10 cellular contexts compared by ENCODE assay signal in genomic region chr7:137985897-137986251, GRCh38. TPM values are rescaled to one million over a fixed set of nuclear protein-coding genes. Genes with fewer than 3 reads are reported as not detected.
DNase-seq lines count a peak whose midpoint lies in the region; ATAC-seq and TF ChIP-seq lines count a peak whose summit lies in the region.
"Had no signal": no experiment of that assay in that cellular context is flagged by ENCODE, and none has a peak within 500 bp of the region (broad histone marks: within the 10 kb centered on the region; RNA-seq: fewer than 3 reads in every experiment).

No MANE protein-coding gene starts in this region.

- H3K4me1 Mint-ChIP-seq in T-helper 17 cell: peaks cover 14% of the 10 kb centered on the region

- intact Hi-C loops in stomach (cut with DNase I; ENCODE audit: low total_unique reads): no loop called here

- no peaks in the 10 kb centered on the region for H3K27me3 ChIP-seq in stomach

- TF ChIP-seq CTCF in stomach (IDR thresholded peaks at IDR 0.05): no peak

- in situ Hi-C loops in ACHN (cut with HindIII; ENCODE audit: low pct_ligation_motif_present, low pct_unique_long_range_greater_than_20kb, low sequenced_read_pairs): no loop called here

- H3K27me3 Mint-ChIP-seq in T-helper 17 cell: no peaks in the 10 kb centered on the region

- ATAC-seq in GM18909 (IDR thresholded peaks at IDR 0.05; ENCODE audit: poor library complexity, unreplicated experiment) (peak; percentile 45), HG02642 (IDR thresholded peaks at IDR 0.05; ENCODE audit: poor library complexity, unreplicated experiment) (peak; percentile 50), T-helper 17 cell (peak; percentile 32)
- ATAC-seq: activated T-cell treated with anti-CD3 and anti-CD28 coated beads, Interleukin-2, amount 50 U/mL, for 72 hours had no signal

- 75 to 91% (median 78%) methylated on average over 3 of the region's 3 CpGs for WGBS in stomach, 5 donors

- no peak for TF ChIP-seq EP300 in stomach (IDR thresholded peaks at IDR 0.05)

- H3K36me3 Mint-ChIP-seq in T-helper 17 cell (ENCODE audit: low read depth): peaks cover 2% of the 10 kb centered on the region

- H3K36me3 ChIP-seq in stomach: peaks cover 0 to 9% (median 0%) of the 10 kb centered on the region in 4 donors

- TF ChIP-seq POLR2A in stomach (IDR thresholded peaks at IDR 0.05): no peak

- H3K27ac Mint-ChIP-seq in T-helper 17 cell: no peak overlapping the region
- H3K27ac Mint-ChIP-seq: activated T-cell treated with anti-CD3 and anti-CD28 coated beads, Interleukin-2, amount 50 U/mL, for 72 hours had no signal

- H3K4me3 ChIP-seq in stomach: no peak overlapping the region

- DNase-seq in T-helper 17 cell (no peak), stomach (no peak), NCI-H2196 treated with DMSO at 0.1 percent for 48 hours (lab: John Stamatoyannopoulos, UW; ENCODE audit: unreplicated experiment) (no peak), ACHN (no peak), GF-D8 (lab: John Stamatoyannopoulos, UW) (no peak)
- DNase-seq in stimulated activated CD4-positive, alpha-beta T cell treated with anti-CD3 and anti-CD28 coated beads, Interleukin-1b, Interleukin-23, amount 100 ng/mL, for 48 hours: no peak
- DNase-seq: activated T-cell treated with anti-CD3 and anti-CD28 coated beads, Interleukin-2, amount 50 U/mL, for 72 hours; GOT3 had no signal

- peak overlapping the region in 4 of 5 donors; percentile 65 to 97 (median 90) for H3K27ac ChIP-seq in stomach

- H3K4me1 ChIP-seq in stomach: peaks cover 77 to 100% (median 89%) of the 10 kb centered on the region in 4 donors

- no peak overlapping the region for H3K4me3 Mint-ChIP-seq in T-helper 17 cell
- H3K4me3 Mint-ChIP-seq: activated T-cell treated with anti-CD3 and anti-CD28 coated beads, Interleukin-2, amount 50 U/mL, for 72 hours had no signal

- H3K9me3 ChIP-seq in T-helper 17 cell (ENCODE audit: control insufficient read depth, low read length, poor library complexity, severe bottlenecking): no peaks in the 10 kb centered on the region
- no peaks in the 10 kb centered on the region for H3K9me3 ChIP-seq in stomach

RNA-seq across cellular contexts. Expression of gene CREB3L2, which starts 16.0 kb away (rescaled TPM):
- total RNA-seq in T-helper 17 cell (10 to 100 TPM; 32.9 to 33.6 TPM), stomach (100 to 1,000 TPM in 1 of 5 donors, 10 to 100 TPM in 4; 22.6 to 258 (median 38.8) TPM)
- polyA plus RNA-seq in stomach: 1 to 10 TPM; 5.8 to 8.6 (median 6.6) TPM
